ENCODE assay signal across 23 cellular contexts in genomic region chr13:110179116-110179857, GRCh38.
DNase-seq lines count a peak whose midpoint lies in the region; TF ChIP-seq lines count a peak whose summit lies in the region.
"Had no signal": no experiment of that assay in that cellular context is flagged by ENCODE, and none has a peak within 500 bp of the region (broad histone marks: within the 10 kb centered on the region; RNA-seq: fewer than 3 reads in every experiment).

No MANE protein-coding gene starts in this region.

- H3K9ac ChIP-seq in endodermal cell (ENCODE audit: extremely low read depth, low read length, poor library complexity, severe bottlenecking), result no peak overlapping the region

- 86 to 92% methylated on average over 7 to 16 of the region's 16 CpGs for WGBS in endodermal cell (ENCODE audit: insufficient coverage in 1 of 2, insufficient read length in 1 of 2), 2 experiments

- H3K36me3 ChIP-seq in endodermal cell (ENCODE audit: control insufficient read depth, insufficient read depth, low read length), result peaks cover 100% of the 10 kb centered on the region
- H3K36me3 ChIP-seq: BE2C had no signal

- H3K4me1 Mint-ChIP-seq in endodermal cell (peaks cover 26% of the 10 kb centered on the region), osteocyte (ENCODE audit: unreplicated experiment) (no peaks in the 10 kb centered on the region)
- H3K4me1 Mint-ChIP-seq: CD4-positive, CD25-positive, alpha-beta regulatory T cell had no signal

- H3K4me3 ChIP-seq in endodermal cell (ENCODE audit: low read length), result no peak overlapping the region
- H3K4me3 ChIP-seq: SK-N-MC had no signal

- DNase-seq in Caki2 (ENCODE audit: low read depth) (peak; percentile 6), NCI-H2081 (lab: John Stamatoyannopoulos, UW) (peak; percentile 15 to 56), endodermal cell (no peak), osteocyte (ENCODE audit: extremely low spot score, unreplicated experiment) (no peak), hippocampal formation (lab: John Stamatoyannopoulos, UW) (no peak), NCI-H1694 treated with DMSO at 0.1 percent for 48 hours (lab: John Stamatoyannopoulos, UW) (no peak), KG1 (lab: John Stamatoyannopoulos, UW) (no peak), HUDEP-2 (lab: John Stamatoyannopoulos, UW; ENCODE audit: unreplicated experiment in 76 of 76) (no peak)
- DNase-seq: BE2C; Calu3; CD4-positive, CD25-positive, alpha-beta regulatory T cell; DMS53; EL; GOT3; KBM-7; MV-4-11; NCI-H1417 treated with DMSO at 0.1 percent for 48 hours; NCI-H1930; NCI-H2171 treated with DMSO at 0.1 percent for 48 hours; NCI-H748 treated with DMSO at 0.1 percent for 48 hours; OCI-M1; SHP77 had no signal

- H3K4me3 Mint-ChIP-seq in endodermal cell (no peak overlapping the region), osteocyte (ENCODE audit: unreplicated experiment) (no peak overlapping the region)
- H3K4me3 Mint-ChIP-seq: CD4-positive, CD25-positive, alpha-beta regulatory T cell had no signal

- H3K27me3 ChIP-seq in endodermal cell (ENCODE audit: control insufficient read depth, insufficient read depth, low read length, poor library complexity, severe bottlenecking), result no peaks in the 10 kb centered on the region

- in situ Hi-C loops in Caki2 (cut with HindIII; ENCODE audit: low pct_unique_long_range_greater_than_20kb, low sequenced_read_pairs), result no loop called here

- TF ChIP-seq CTCF in endodermal cell (conservative IDR thresholded peaks at IDR 0.05) (no peak), osteocyte (IDR thresholded peaks at IDR 0.05) (no peak)

- H3K27me3 Mint-ChIP-seq in endodermal cell (ENCODE audit: insufficient read depth), result no peaks in the 10 kb centered on the region
- H3K27me3 Mint-ChIP-seq in osteocyte (ENCODE audit: unreplicated experiment), result no peaks in the 10 kb centered on the region
- H3K27me3 Mint-ChIP-seq: CD4-positive, CD25-positive, alpha-beta regulatory T cell had no signal

- no peak overlapping the region for H3K27ac ChIP-seq in endodermal cell (ENCODE audit: low read depth, low read length)
- H3K27ac ChIP-seq: SK-N-MC had no signal

- peaks cover 97% of the 10 kb centered on the region for H3K36me3 Mint-ChIP-seq in endodermal cell (ENCODE audit: low read depth)
- peaks cover 79% of the 10 kb centered on the region for H3K36me3 Mint-ChIP-seq in osteocyte (ENCODE audit: unreplicated experiment)
- H3K36me3 Mint-ChIP-seq: CD4-positive, CD25-positive, alpha-beta regulatory T cell had no signal

- peaks cover 20% of the 10 kb centered on the region for H3K4me1 ChIP-seq in endodermal cell (ENCODE audit: control insufficient read depth, insufficient read depth, low read length)
- H3K4me1 ChIP-seq: BE2C had no signal

- no peaks in the 10 kb centered on the region for H3K9me3 ChIP-seq in endodermal cell (ENCODE audit: control insufficient read depth, low read length)
- H3K9me3 ChIP-seq: BE2C had no signal

- H3K27ac Mint-ChIP-seq in endodermal cell, result peak overlapping the region; percentile 65
- peak overlapping the region; percentile 54 for H3K27ac Mint-ChIP-seq in osteocyte (ENCODE audit: unreplicated experiment)
- H3K27ac Mint-ChIP-seq: CD4-positive, CD25-positive, alpha-beta regulatory T cell had no signal

- H3K9me3 Mint-ChIP-seq in endodermal cell (no peaks in the 10 kb centered on the region), osteocyte (ENCODE audit: unreplicated experiment) (no peaks in the 10 kb centered on the region)

Comparison
In these comparisons a context has a peak if more than half of its experiments do, and no peak if none do; other contexts are left out.
1. DNase-seq: peak in Caki2 (single experiment) and NCI-H2081 (2 of 2); none in endodermal cell (single experiment), osteocyte (single experiment), hippocampal formation (0 of 2), NCI-H1694 treated with DMSO at 0.1 percent for 48 hours (single experiment), KG1 (single experiment) and HUDEP-2 (0 of 76).